ENCODE assay signal across 26 cellular contexts in the genomic region with DNA sequence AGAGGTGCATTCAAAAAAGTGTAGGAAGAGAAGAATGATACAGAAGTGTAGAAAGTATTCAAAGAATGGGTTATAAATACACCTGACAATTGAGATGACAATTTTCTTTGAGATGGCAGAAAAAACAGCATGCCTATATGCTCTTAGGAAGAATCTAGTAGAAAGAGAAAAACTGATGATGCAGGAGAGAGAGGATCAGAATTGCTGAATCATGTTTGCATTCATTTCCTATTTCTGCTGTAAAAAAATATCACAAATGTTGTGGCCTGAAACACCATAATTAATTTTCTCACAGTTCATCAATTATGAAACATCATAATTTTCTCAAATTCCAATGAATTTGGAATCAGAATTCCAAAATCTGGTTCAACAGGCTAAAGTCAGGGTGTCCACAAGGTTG. TPM values are rescaled to one million over a fixed set of nuclear protein-coding genes. Genes with fewer than 3 reads are reported as not detected.
"Had no signal": no experiment of that assay in that cellular context is flagged by ENCODE, and none has a peak within 500 bp of the region (broad histone marks: within the 10 kb centered on the region; RNA-seq: fewer than 3 reads in every experiment).

No MANE protein-coding gene starts in this region.

- H3K36me3 Mint-ChIP-seq: mesothelial cell of epicardium; naive B cell; naive thymus-derived CD8-positive, alpha-beta T cell had no signal

- FAIRE-seq: endometrium had no signal

- H3K27me3 Mint-ChIP-seq: dendritic cell treated with granulocyte-macrophage colony-stimulating factor and Interleukin-4, amounts not matched to agents 40 ng/mL and 50 ng/mL, for 4 days; naive B cell had no signal

- H3K27ac Mint-ChIP-seq: dendritic cell treated with granulocyte-macrophage colony-stimulating factor and Interleukin-4, amounts not matched to agents 40 ng/mL and 50 ng/mL, for 4 days; effector memory CD8-positive, alpha-beta T cell; endodermal cell; mesothelial cell of epicardium; naive B cell; naive thymus-derived CD8-positive, alpha-beta T cell had no signal

- H3K4me3 Mint-ChIP-seq: dendritic cell treated with granulocyte-macrophage colony-stimulating factor and Interleukin-4, amounts not matched to agents 40 ng/mL and 50 ng/mL, for 4 days; effector memory CD8-positive, alpha-beta T cell; endodermal cell; mesothelial cell of epicardium; naive B cell; naive thymus-derived CD8-positive, alpha-beta T cell had no signal

- H3K4me1 Mint-ChIP-seq: mesothelial cell of epicardium, naive B cell had no signal

- H3K27ac ChIP-seq: epithelial cell of prostate, esophagus squamous epithelium, gastrocnemius medialis, heart right ventricle, left lung, lower lobe of right lung had no signal

- H3K36me3 ChIP-seq: esophagus squamous epithelium, gastrocnemius medialis, heart right ventricle, left lung, lower lobe of right lung had no signal

- H3K4me3 ChIP-seq: esophagus squamous epithelium, gastrocnemius medialis, heart right ventricle, left lung, lower lobe of right lung, mucosa of descending colon had no signal

- H3K27me3 ChIP-seq: esophagus squamous epithelium, gastrocnemius medialis, heart right ventricle, left lung had no signal

- DNase-seq: cortex of kidney; effector CD8-positive, alpha-beta T cell; effector memory CD8-positive, alpha-beta T cell; endodermal cell; erythroblast; esophagus squamous epithelium; foreskin fibroblast; foreskin melanocyte; gastrocnemius medialis; glutamatergic neuron; head of caudate nucleus; heart right ventricle; hippocampal formation; left cardiac atrium; left lung; left ventricle myocardium superior; lower lobe of right lung; mesenchymal stem cell; mucosa of descending colon; naive B cell; naive thymus-derived CD8-positive, alpha-beta T cell had no signal

- ATAC-seq: effector memory CD8-positive, alpha-beta T cell; esophagus mucosa; gastrocnemius medialis; heart right ventricle; left cardiac atrium; left lung; left ventricle myocardium superior; lower lobe of right lung; mucosa of descending colon; naive thymus-derived CD8-positive, alpha-beta T cell had no signal

- H3K9me3 ChIP-seq: esophagus squamous epithelium, gastrocnemius medialis, heart right ventricle, left lung, lower lobe of right lung, mucosa of descending colon had no signal

RNA-seq across cellular contexts. Expression of a gene that starts 50.3 kb away (rescaled TPM):
- total RNA-seq: naive thymus-derived CD8-positive, alpha-beta T cell had no signal
- polyA plus RNA-seq: naive thymus-derived CD8-positive, alpha-beta T cell had no signal
